ENCODE assay signal across 15 cellular contexts in the genomic region with DNA sequence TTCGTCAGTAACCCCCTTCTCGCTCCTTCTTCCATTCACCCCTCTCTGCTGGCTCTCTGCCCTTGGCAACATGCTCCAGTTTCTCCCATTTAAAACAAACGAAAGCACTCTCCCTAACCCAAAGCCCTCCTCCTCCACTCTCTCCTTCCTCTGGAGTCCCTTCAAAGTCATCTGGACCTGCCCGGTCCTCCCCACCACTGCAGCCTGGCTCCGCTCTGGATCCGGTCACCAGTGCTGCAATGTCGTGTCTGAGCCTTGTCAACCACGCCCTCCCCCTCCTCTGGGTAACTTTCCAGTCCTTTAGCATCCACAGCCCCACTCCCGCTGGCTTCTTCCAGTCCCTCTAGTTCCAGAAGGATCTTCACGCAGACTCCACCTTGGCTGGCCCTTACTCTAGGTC. TPM values are rescaled to one million over a fixed set of nuclear protein-coding genes. Genes with fewer than 3 reads are reported as not detected.
A peak's percentile ranks its signal among the peaks of the same experiment; 100 is the strongest.
DNase-seq lines count a peak whose midpoint lies in the region; ATAC-seq and TF ChIP-seq lines count a peak whose summit lies in the region.
"Had no signal": no experiment of that assay in that cellular context is flagged by ENCODE, and none has a peak within 500 bp of the region (broad histone marks: within the 10 kb centered on the region; RNA-seq: fewer than 3 reads in every experiment).

No MANE protein-coding gene starts in this region.

- H3K4me3 ChIP-seq in testis (no peak overlapping the region), adrenal gland (no peak overlapping the region)
- H3K4me3 ChIP-seq: prostate gland had no signal

- no peak overlapping the region for H3K4me3 Mint-ChIP-seq in activated naive CD4-positive, alpha-beta T cell treated with anti-CD3 and anti-CD28 coated beads, Interleukin-2, amount 50 U/mL, for 24 hours
- H3K4me3 Mint-ChIP-seq in activated naive CD4-positive, alpha-beta T cell treated with anti-CD3 and anti-CD28 coated beads for 36 hours: no peak overlapping the region
- H3K4me3 Mint-ChIP-seq in T-cell: no peak overlapping the region

- TF ChIP-seq POLR2A in testis (IDR thresholded peaks at IDR 0.05): no peak
- no peak for TF ChIP-seq POLR2A in adrenal gland (IDR thresholded peaks at IDR 0.05)

- H3K27me3 Mint-ChIP-seq in activated naive CD4-positive, alpha-beta T cell treated with anti-CD3 and anti-CD28 coated beads, Interleukin-2, amount 50 U/mL, for 24 hours: no peaks in the 10 kb centered on the region
- H3K27me3 Mint-ChIP-seq in activated naive CD4-positive, alpha-beta T cell treated with anti-CD3 and anti-CD28 coated beads for 36 hours (ENCODE audit: low read depth): no peaks in the 10 kb centered on the region
- H3K27me3 Mint-ChIP-seq in T-cell: no peaks in the 10 kb centered on the region

- WGBS in testis, 2 donors: 68% methylated on average over 10 of the region's 10 CpGs
- 80 to 93% (median 88%) methylated on average over 10 of the region's 10 CpGs for whole genome bisulfite sequencing in adrenal gland, 4 donors

- H3K9me3 Mint-ChIP-seq in activated naive CD4-positive, alpha-beta T cell treated with anti-CD3 and anti-CD28 coated beads, Interleukin-2, amount 50 U/mL, for 24 hours: no peaks in the 10 kb centered on the region
- no peaks in the 10 kb centered on the region for H3K9me3 Mint-ChIP-seq in activated naive CD4-positive, alpha-beta T cell treated with anti-CD3 and anti-CD28 coated beads for 36 hours
- no peaks in the 10 kb centered on the region for H3K9me3 Mint-ChIP-seq in T-cell

- peaks cover 94% of the 10 kb centered on the region for H3K4me1 Mint-ChIP-seq in activated naive CD4-positive, alpha-beta T cell treated with anti-CD3 and anti-CD28 coated beads, Interleukin-2, amount 50 U/mL, for 24 hours
- peaks cover 96% of the 10 kb centered on the region for H3K4me1 Mint-ChIP-seq in activated naive CD4-positive, alpha-beta T cell treated with anti-CD3 and anti-CD28 coated beads for 36 hours (ENCODE audit: low read depth)
- H3K4me1 Mint-ChIP-seq in T-cell: peaks cover 88 to 99% (median 98%) of the 10 kb centered on the region in 3 donors

- ATAC-seq in T-cell (replicated peaks in 1 of 4) (no peak), left ventricle myocardium superior (peak; percentile 18)

- POLR2A ChIA-PET in T-cell (lab: Charles Lee): no interaction called here

- peak overlapping the region; percentile 93 for H3K27ac Mint-ChIP-seq in activated naive CD4-positive, alpha-beta T cell treated with anti-CD3 and anti-CD28 coated beads, Interleukin-2, amount 50 U/mL, for 24 hours
- no peak overlapping the region for H3K27ac Mint-ChIP-seq in activated naive CD4-positive, alpha-beta T cell treated with anti-CD3 and anti-CD28 coated beads for 36 hours
- peak overlapping the region; percentile 46 to 78 for H3K27ac Mint-ChIP-seq in T-cell

- H3K36me3 ChIP-seq in testis (ENCODE audit: low read depth, missing control alignments) (no peaks in the 10 kb centered on the region), adrenal gland (replicated peaks in 1 of 2) (no peaks in the 10 kb centered on the region)
- H3K36me3 ChIP-seq: prostate gland had no signal

- no peaks in the 10 kb centered on the region for H3K9me3 ChIP-seq in testis
- H3K9me3 ChIP-seq in adrenal gland (replicated peaks in 1 of 3): no peaks in the 10 kb centered on the region
- H3K9me3 ChIP-seq: prostate gland had no signal

- DNase-seq in activated naive CD4-positive, alpha-beta T cell treated with anti-CD3 and anti-CD28 coated beads for 36 hours: no peak
- DNase-seq in T-cell: no peak
- no peak for DNase-seq in left ventricle myocardium superior
- peak; percentile 63 for DNase-seq in testis
- no peak for DNase-seq in HuH-7 (ENCODE audit: low spot score)
- no peak for DNase-seq in adrenal gland
- no peak for DNase-seq in NCI-H82 treated with DMSO at 0.1 percent for 48 hours (lab: John Stamatoyannopoulos, UW; ENCODE audit: unreplicated experiment)
- DNase-seq: AML-193, aorta, foreskin fibroblast, KG1, NCI-H146, NCI-H774 had no signal

- H3K36me3 Mint-ChIP-seq in activated naive CD4-positive, alpha-beta T cell treated with anti-CD3 and anti-CD28 coated beads, Interleukin-2, amount 50 U/mL, for 24 hours: peaks cover 12% of the 10 kb centered on the region
- H3K36me3 Mint-ChIP-seq in activated naive CD4-positive, alpha-beta T cell treated with anti-CD3 and anti-CD28 coated beads for 36 hours (ENCODE audit: low read depth): peaks cover 4% of the 10 kb centered on the region
- peaks cover 16% of the 10 kb centered on the region for H3K36me3 Mint-ChIP-seq in T-cell

- CTCF ChIA-PET in activated naive CD4-positive, alpha-beta T cell treated with anti-CD3 and anti-CD28 coated beads for 36 hours (lab: Charles Lee): no interaction called here
- CTCF ChIA-PET in T-cell (lab: Charles Lee): interaction anchor here in 1 of 2 donors (1.2 kb wide), 1 partner anchor 17 kb away, joined by 3 read pairs; no protein-coding TSS in a partner anchor

- intact Hi-C loops in activated naive CD4-positive, alpha-beta T cell treated with anti-CD3 and anti-CD28 coated beads for 36 hours (cut with micrococcal nuclease): no loop called here
- intact Hi-C loops in left ventricle myocardium superior (cut with micrococcal nuclease) (no loop called here), testis (cut with DNase I; ENCODE audit: low total_unique reads) (no loop called here), adrenal gland (cut with DNase I) (loop anchor here in 1 of 2 donors (10.0 kb wide), 1 partner anchor 53 kb away; a partner anchor contains a TSS)

- TF ChIP-seq CTCF in testis (IDR thresholded peaks at IDR 0.05) (no peak), adrenal gland (IDR thresholded peaks at IDR 0.05) (no peak)

- H3K27me3 ChIP-seq in testis: no peaks in the 10 kb centered on the region
- H3K27me3 ChIP-seq in adrenal gland: no peaks in the 10 kb centered on the region

- H3K4me1 ChIP-seq in testis (peaks cover 48% of the 10 kb centered on the region), adrenal gland (replicated peaks in 1 of 2) (peaks cover 8 to 25% of the 10 kb centered on the region in 2 donors)

- H3K27ac ChIP-seq in testis: peak overlapping the region in 1 of 2 donors; percentile 15
- no peak overlapping the region for H3K27ac ChIP-seq in adrenal gland
- H3K27ac ChIP-seq: prostate gland had no signal

RNA-seq across cellular contexts. Expression of a gene that starts 55.0 kb away (rescaled TPM):
- 10 to 100 TPM; 95.5 to 96.7 TPM for total RNA-seq in activated naive CD4-positive, alpha-beta T cell treated with anti-CD3 and anti-CD28 coated beads for 36 hours
- total RNA-seq in T-cell (100 to 1,000 TPM in 4 of 5 donors, 10 to 100 TPM in 1; 92.1 to 143 (median 113) TPM), left ventricle myocardium superior (71.7 TPM), testis (100 to 1,000 TPM; 151 to 172 TPM), adrenal gland (10 to 100 TPM; 35.9 to 72.2 (median 58.7) TPM)
- polyA plus RNA-seq in testis (ENCODE audit: insufficient read depth, low read depth, low replicate concordance) (97.4 TPM), adrenal gland (10 to 100 TPM; 17.7 to 69.6 (median 26.3) TPM)
